Comparison of ENCODE assay signal across 8 cellular contexts in genomic region chr2:127701193-127701650, GRCh38. TPM values are rescaled to one million over a fixed set of nuclear protein-coding genes. Genes with fewer than 3 reads are reported as not detected.
DNase-seq lines count a peak whose midpoint lies in the region; ATAC-seq, FAIRE-seq and TF ChIP-seq lines count a peak whose summit lies in the region.

Gene SFT2D3 (plus strand): TSS chr2:127701497. CDS start chr2:127701529, 32 bp downstream.

- in situ Hi-C loops in T47D (cut with HindIII; ENCODE audit: low pct_unique_long_range_greater_than_20kb, low sequenced_read_pairs): no loop called here

- peak within 1 kb of the TSS; percentile 74 to 92 for H3K4me3 ChIP-seq in small intestine (ENCODE audit: low read depth in 1 of 2, low read length in 2 of 2)

- H3K36me3 ChIP-seq in small intestine (ENCODE audit: control insufficient read depth in 2 of 2, insufficient read depth in 2 of 2, low read length in 2 of 2): peaks cover 0 to 2% of the 10 kb centered on the region in 2 donors

- no peaks in the 10 kb centered on the region for H3K9me3 ChIP-seq in small intestine (ENCODE audit: control insufficient read depth, low read depth)

- H3K27ac ChIP-seq in VCaP (peak within 1 kb of the TSS; percentile 98), small intestine (ENCODE audit: low read depth in 1 of 2, low read length in 1 of 2) (peak within 1 kb of the TSS; percentile 98 to 100)

- peaks cover 2 to 5% of the 10 kb centered on the region in 2 donors for H3K4me1 ChIP-seq in small intestine (ENCODE audit: control insufficient read depth in 2 of 2, insufficient read depth in 1 of 2, low read depth in 1 of 2, low read length in 1 of 2)

- 0 to 1% (median 0%) methylated on average over 25 to 44 of the region's 44 CpGs for WGBS in small intestine, 3 donors

- FAIRE-seq in small intestine (lab: Jason Lieb, UNC): no peak

- no peak for TF ChIP-seq CTCF in VCaP (conservative IDR thresholded peaks at IDR 0.05)

- ATAC-seq in GM18909 (IDR thresholded peaks at IDR 0.05; ENCODE audit: poor library complexity, unreplicated experiment) (peak; percentile 77), HG03139 (IDR thresholded peaks at IDR 0.05; ENCODE audit: unreplicated experiment) (peak; percentile 64)

- peak; percentile 94 for DNase-seq in AG08395 (ENCODE audit: low spot score)
- peak; percentile 90 for DNase-seq in NCI-H2196 (lab: John Stamatoyannopoulos, UW; ENCODE audit: unreplicated experiment)
- DNase-seq in T47D (ENCODE audit: low read depth in 1 of 2, low spot score in 1 of 2): peak; percentile 88 to 93
- peak; percentile 95 for DNase-seq in iPS-NIHi7 (ENCODE audit: extremely low spot score)
- DNase-seq in small intestine: peak; percentile 92

- no peaks in the 10 kb centered on the region for H3K27me3 ChIP-seq in small intestine (ENCODE audit: control insufficient read depth in 2 of 2, insufficient read depth in 2 of 2, low read length in 2 of 2)

RNA-seq across cellular contexts. Expression of gene SFT2D3, which starts in this region (rescaled TPM):
- 1 to 10 TPM; 3.8 to 7.4 (median 4.7) TPM for polyA plus RNA-seq in small intestine

Comparison
In these comparisons a context has a peak if more than half of its experiments do, and no peak if none do; other contexts are left out.
1. Peak in every context shown above with its lines: DNase-seq, ATAC-seq, H3K4me3 ChIP-seq and H3K27ac ChIP-seq.